Comparison of ENCODE assay signal across 12 cellular contexts in the genomic region with DNA sequence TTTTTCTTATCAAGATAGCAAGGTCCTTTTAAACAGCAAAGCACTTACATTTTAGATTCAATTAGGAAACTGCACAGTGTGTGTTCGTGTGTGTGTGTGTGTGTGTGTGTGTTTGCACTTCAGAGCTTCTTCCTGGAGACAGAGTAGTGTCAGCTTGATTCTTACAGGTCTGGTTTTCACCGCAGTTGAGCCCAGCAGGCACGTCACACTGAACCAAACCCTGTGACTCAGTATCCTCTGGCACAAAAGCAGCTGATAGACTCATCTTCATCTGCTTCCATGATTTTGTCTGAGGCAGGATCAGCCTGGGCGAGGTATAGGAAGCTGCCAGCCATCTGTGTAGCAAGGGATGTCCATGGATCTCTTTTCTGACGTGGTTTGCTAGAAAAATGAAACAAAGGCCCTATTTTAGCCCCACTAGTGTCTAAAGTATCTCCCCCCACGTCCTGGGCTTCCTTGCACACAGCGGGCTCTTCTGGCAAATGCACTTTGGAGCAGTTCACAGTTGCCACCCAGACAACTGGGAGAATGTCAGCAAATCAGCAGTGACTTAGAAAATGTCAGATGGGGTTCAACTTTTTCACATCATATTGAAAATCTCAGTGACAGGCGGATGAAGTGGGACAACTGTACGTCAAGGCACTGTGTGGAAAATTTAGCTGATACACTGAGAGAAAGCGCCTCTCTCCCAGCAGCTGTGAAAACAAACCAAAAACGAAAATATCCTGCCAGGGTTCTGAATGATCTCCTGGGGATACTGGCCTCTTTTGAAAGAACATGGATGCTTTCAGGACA.
DNase-seq lines count a peak whose midpoint lies in the region; ATAC-seq and TF ChIP-seq lines count a peak whose summit lies in the region.
"Had no signal": no experiment of that assay in that cellular context is flagged by ENCODE, and none has a peak within 500 bp of the region (broad histone marks: within the 10 kb centered on the region; RNA-seq: fewer than 3 reads in every experiment).

No MANE protein-coding gene starts in this region.

- no peaks in the 10 kb centered on the region for H3K9me3 ChIP-seq in uterus

- no peaks in the 10 kb centered on the region for H3K4me1 Mint-ChIP-seq in activated T-helper 1 cell treated with anti-CD3 and anti-CD28 coated beads, Interleukin-12 subunit alpha, Interleukin-12 subunit beta, Interleukin-2, Interleukin-4 antibody, amounts not matched to agents 30 ng/mL and 10 ng/mL and 1 ng/mL, durations not matched to agents 14 hours and 24 hours and 36 hours (ENCODE audit: low read depth)
- H3K4me1 Mint-ChIP-seq: CD4-positive, alpha-beta memory T cell had no signal

- no peak overlapping the region for H3K4me3 ChIP-seq in uterus

- no peaks in the 10 kb centered on the region for H3K36me3 Mint-ChIP-seq in activated T-helper 1 cell treated with anti-CD3 and anti-CD28 coated beads, Interleukin-12 subunit alpha, Interleukin-12 subunit beta, Interleukin-2, Interleukin-4 antibody, amounts not matched to agents 30 ng/mL and 10 ng/mL and 1 ng/mL, durations not matched to agents 14 hours and 24 hours and 36 hours (ENCODE audit: low read depth)
- H3K36me3 Mint-ChIP-seq: CD4-positive, alpha-beta memory T cell had no signal

- no peaks in the 10 kb centered on the region for H3K4me1 ChIP-seq in uterus

- H3K4me3 Mint-ChIP-seq in activated T-helper 1 cell treated with anti-CD3 and anti-CD28 coated beads, Interleukin-12 subunit alpha, Interleukin-12 subunit beta, Interleukin-2, Interleukin-4 antibody, amounts not matched to agents 30 ng/mL and 10 ng/mL and 1 ng/mL, durations not matched to agents 14 hours and 24 hours and 36 hours, result no peak overlapping the region
- H3K4me3 Mint-ChIP-seq: CD4-positive, alpha-beta memory T cell; stimulated activated naive CD8-positive, alpha-beta T cell treated with anti-CD3 and anti-CD28 coated beads, Interleukin-15, Interleukin-2, amounts not matched to agents 100 ng/mL and 50 ng/mL, for 24 hours had no signal

- peaks cover 6% of the 10 kb centered on the region for H3K9me3 Mint-ChIP-seq in activated T-helper 1 cell treated with anti-CD3 and anti-CD28 coated beads, Interleukin-12 subunit alpha, Interleukin-12 subunit beta, Interleukin-2, Interleukin-4 antibody, amounts not matched to agents 30 ng/mL and 10 ng/mL and 1 ng/mL, durations not matched to agents 14 hours and 24 hours and 36 hours
- H3K9me3 Mint-ChIP-seq: stimulated activated naive CD8-positive, alpha-beta T cell treated with anti-CD3 and anti-CD28 coated beads, Interleukin-15, Interleukin-2, amounts not matched to agents 100 ng/mL and 50 ng/mL, for 24 hours had no signal

- intact Hi-C loops in uterus (cut with DNase I; ENCODE audit: low total_unique reads), result no loop called here
- intact Hi-C loops in activated T-helper 1 cell treated with anti-CD3 and anti-CD28 coated beads, Interleukin-12 subunit alpha, Interleukin-12 subunit beta, Interleukin-2, Interleukin-4 antibody, amounts not matched to agents 30 ng/mL and 10 ng/mL and 1 ng/mL, durations not matched to agents 14 hours and 24 hours and 36 hours (cut with micrococcal nuclease), result no loop called here

- H3K27me3 Mint-ChIP-seq in activated T-helper 1 cell treated with anti-CD3 and anti-CD28 coated beads, Interleukin-12 subunit alpha, Interleukin-12 subunit beta, Interleukin-2, Interleukin-4 antibody, amounts not matched to agents 30 ng/mL and 10 ng/mL and 1 ng/mL, durations not matched to agents 14 hours and 24 hours and 36 hours (ENCODE audit: insufficient read depth), result no peaks in the 10 kb centered on the region

- no peaks in the 10 kb centered on the region for H3K36me3 ChIP-seq in uterus

- DNase-seq in NCI-H460 (ENCODE audit: extremely low read depth, low read depth) (peak; percentile 5), epithelial cell of prostate (ENCODE audit: low read depth, low spot score) (peak; percentile 10), myocyte (ENCODE audit: low read depth) (peak; percentile 83), uterus (no peak), NCI-H526 (lab: John Stamatoyannopoulos, UW) (no peak)
- DNase-seq in activated T-helper 1 cell treated with anti-CD3 and anti-CD28 coated beads, Interleukin-12 subunit alpha, Interleukin-12 subunit beta, Interleukin-2, Interleukin-4 antibody, amounts not matched to agents 30 ng/mL and 10 ng/mL and 1 ng/mL, durations not matched to agents 14 hours and 24 hours and 36 hours (ENCODE audit: low spot score), result no peak
- DNase-seq: CD4-positive, alpha-beta memory T cell; central memory CD4-positive, alpha-beta T cell; NCI-H2171 had no signal

- no peaks in the 10 kb centered on the region for H3K27me3 ChIP-seq in uterus

- no peak for ATAC-seq in HG02870 (IDR thresholded peaks at IDR 0.05; ENCODE audit: unreplicated experiment)
- ATAC-seq: esophagus mucosa had no signal

- TF ChIP-seq POLR2A in uterus (IDR thresholded peaks at IDR 0.05), result no peak

- H3K27ac ChIP-seq in epithelial cell of prostate (no peak overlapping the region), uterus (peak overlapping the region; percentile 17 to 52)

- no peak overlapping the region for H3K27ac Mint-ChIP-seq in activated T-helper 1 cell treated with anti-CD3 and anti-CD28 coated beads, Interleukin-12 subunit alpha, Interleukin-12 subunit beta, Interleukin-2, Interleukin-4 antibody, amounts not matched to agents 30 ng/mL and 10 ng/mL and 1 ng/mL, durations not matched to agents 14 hours and 24 hours and 36 hours
- H3K27ac Mint-ChIP-seq: CD4-positive, alpha-beta memory T cell; stimulated activated naive CD8-positive, alpha-beta T cell treated with anti-CD3 and anti-CD28 coated beads, Interleukin-15, Interleukin-2, amounts not matched to agents 100 ng/mL and 50 ng/mL, for 24 hours had no signal

- TF ChIP-seq CTCF in uterus (IDR thresholded peaks at IDR 0.05), result no peak

Comparison
In these comparisons a context has a peak if more than half of its experiments do, and no peak if none do; other contexts are left out.
1. DNase-seq: peak in NCI-H460 (single experiment), epithelial cell of prostate (single experiment) and myocyte (single experiment); none in uterus (0 of 2), activated T-helper 1 cell treated with anti-CD3 and anti-CD28 coated beads, Interleukin-12 subunit alpha, Interleukin-12 subunit beta, Interleukin-2, Interleukin-4 antibody, amounts not matched to agents 30 ng/mL and 10 ng/mL and 1 ng/mL, durations not matched to agents 14 hours and 24 hours and 36 hours (single experiment) and NCI-H526 (0 of 2).